Comparison of ENCODE assay signal across 2 cellular contexts in the genomic region with DNA sequence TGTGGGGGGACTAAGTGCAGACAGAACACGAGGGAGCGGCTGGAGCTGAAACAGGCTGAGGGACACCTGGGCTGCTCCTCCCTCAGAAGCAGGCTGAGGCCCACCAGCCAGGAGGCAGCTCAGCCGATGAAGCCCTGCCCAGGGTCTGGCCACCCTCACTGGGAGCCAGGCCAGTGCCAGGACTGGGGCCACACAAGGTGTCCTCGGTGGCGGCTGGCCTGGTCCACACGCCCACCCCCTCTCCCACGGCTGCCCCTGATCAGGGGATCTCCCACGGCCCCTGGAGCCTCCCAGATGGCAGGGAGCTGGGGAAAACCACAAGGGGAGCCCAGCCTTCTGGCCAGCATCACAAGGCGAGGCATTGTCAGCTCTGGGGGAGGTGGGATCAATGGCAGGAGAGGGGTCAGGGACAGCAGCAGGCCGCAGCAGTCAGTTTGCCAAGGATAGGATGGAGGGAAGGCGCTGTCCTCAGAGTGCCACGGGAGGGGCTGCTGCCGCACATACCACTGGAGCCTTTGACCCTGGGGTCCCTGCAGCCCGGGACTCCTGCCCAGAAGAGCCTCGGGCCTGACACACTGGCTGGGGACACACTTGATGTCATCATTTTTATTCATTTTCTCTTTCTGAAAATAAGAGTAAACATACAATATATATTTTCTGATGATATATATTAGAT.
TF ChIP-seq lines count a peak whose summit lies in the region.

No MANE protein-coding gene starts in this region.

TF ChIP-seq in liver, 16 proteins besides CTCF, POLR2A, EP300 and RAD21:
- no peak for TF ChIP-seq FOXA2 (IDR thresholded peaks at IDR 0.05)
- no peak for TF ChIP-seq HNF4A (conservative IDR thresholded peaks at IDR 0.05)
- TF ChIP-seq SP1 (IDR thresholded peaks at IDR 0.05): no peak
- TF ChIP-seq NR2F2 (IDR thresholded peaks at IDR 0.05): peak; percentile 51
- peak; percentile 14 to 45 for TF ChIP-seq RXRA (IDR thresholded peaks at IDR 0.05)
- no peak for TF ChIP-seq YY1 (IDR thresholded peaks at IDR 0.05)
- TF ChIP-seq, protein P1, sequence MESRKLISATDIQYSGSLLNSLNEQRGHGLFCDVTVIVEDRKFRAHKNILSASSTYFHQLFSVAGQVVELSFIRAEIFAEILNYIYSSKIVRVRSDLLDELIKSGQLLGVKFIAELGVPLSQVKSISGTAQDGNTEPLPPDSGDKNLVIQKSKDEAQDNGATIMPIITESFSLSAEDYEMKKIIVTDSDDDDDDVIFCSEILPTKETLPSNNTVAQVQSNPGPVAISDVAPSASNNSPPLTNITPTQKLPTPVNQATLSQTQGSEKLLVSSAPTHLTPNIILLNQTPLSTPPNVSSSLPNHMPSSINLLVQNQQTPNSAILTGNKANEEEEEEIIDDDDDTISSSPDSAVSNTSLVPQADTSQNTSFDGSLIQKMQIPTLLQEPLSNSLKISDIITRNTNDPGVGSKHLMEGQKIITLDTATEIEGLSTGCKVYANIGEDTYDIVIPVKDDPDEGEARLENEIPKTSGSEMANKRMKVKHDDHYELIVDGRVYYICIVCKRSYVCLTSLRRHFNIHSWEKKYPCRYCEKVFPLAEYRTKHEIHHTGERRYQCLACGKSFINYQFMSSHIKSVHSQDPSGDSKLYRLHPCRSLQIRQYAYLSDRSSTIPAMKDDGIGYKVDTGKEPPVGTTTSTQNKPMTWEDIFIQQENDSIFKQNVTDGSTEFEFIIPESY (IDR thresholded peaks at IDR 0.05): no peak
- TF ChIP-seq, protein P2, sequence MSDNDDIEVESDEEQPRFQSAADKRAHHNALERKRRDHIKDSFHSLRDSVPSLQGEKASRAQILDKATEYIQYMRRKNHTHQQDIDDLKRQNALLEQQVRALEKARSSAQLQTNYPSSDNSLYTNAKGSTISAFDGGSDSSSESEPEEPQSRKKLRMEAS (IDR thresholded peaks at IDR 0.05): no peak
- no peak for TF ChIP-seq EGR1 (IDR thresholded peaks at IDR 0.05; ENCODE audit: low read depth in 2 of 2)

TF ChIP-seq in HepG2, 621 proteins besides CTCF, POLR2A, EP300 and RAD21:
- TF ChIP-seq ZNF24 (IDR thresholded peaks at IDR 0.05) (no peak), ARID4A (CRISPR knock-in tag; IDR thresholded peaks at IDR 0.05; ENCODE audit: borderline replicate concordance) (no peak), SNAPC4 (CRISPR knock-in tag; IDR thresholded peaks at IDR 0.05) (no peak), HHEX (CRISPR knock-in tag; IDR thresholded peaks at IDR 0.05) (no peak), KDM5B (CRISPR knock-in tag; IDR thresholded peaks at IDR 0.05; ENCODE audit: borderline replicate concordance) (no peak), HOXA9 (CRISPR knock-in tag; IDR thresholded peaks at IDR 0.05; ENCODE audit: borderline replicate concordance) (no peak)
- TF ChIP-seq, protein P3, sequence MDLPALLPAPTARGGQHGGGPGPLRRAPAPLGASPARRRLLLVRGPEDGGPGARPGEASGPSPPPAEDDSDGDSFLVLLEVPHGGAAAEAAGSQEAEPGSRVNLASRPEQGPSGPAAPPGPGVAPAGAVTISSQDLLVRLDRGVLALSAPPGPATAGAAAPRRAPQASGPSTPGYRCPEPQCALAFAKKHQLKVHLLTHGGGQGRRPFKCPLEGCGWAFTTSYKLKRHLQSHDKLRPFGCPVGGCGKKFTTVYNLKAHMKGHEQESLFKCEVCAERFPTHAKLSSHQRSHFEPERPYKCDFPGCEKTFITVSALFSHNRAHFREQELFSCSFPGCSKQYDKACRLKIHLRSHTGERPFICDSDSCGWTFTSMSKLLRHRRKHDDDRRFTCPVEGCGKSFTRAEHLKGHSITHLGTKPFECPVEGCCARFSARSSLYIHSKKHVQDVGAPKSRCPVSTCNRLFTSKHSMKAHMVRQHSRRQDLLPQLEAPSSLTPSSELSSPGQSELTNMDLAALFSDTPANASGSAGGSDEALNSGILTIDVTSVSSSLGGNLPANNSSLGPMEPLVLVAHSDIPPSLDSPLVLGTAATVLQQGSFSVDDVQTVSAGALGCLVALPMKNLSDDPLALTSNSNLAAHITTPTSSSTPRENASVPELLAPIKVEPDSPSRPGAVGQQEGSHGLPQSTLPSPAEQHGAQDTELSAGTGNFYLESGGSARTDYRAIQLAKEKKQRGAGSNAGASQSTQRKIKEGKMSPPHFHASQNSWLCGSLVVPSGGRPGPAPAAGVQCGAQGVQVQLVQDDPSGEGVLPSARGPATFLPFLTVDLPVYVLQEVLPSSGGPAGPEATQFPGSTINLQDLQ (CRISPR knock-in tag; IDR thresholded peaks at IDR 0.05): no peak
- TF ChIP-seq, protein P4, sequence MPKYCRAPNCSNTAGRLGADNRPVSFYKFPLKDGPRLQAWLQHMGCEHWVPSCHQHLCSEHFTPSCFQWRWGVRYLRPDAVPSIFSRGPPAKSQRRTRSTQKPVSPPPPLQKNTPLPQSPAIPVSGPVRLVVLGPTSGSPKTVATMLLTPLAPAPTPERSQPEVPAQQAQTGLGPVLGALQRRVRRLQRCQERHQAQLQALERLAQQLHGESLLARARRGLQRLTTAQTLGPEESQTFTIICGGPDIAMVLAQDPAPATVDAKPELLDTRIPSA (CRISPR knock-in tag; IDR thresholded peaks at IDR 0.05; ENCODE audit: borderline replicate concordance): no peak
